8 cellular contexts compared by ENCODE assay signal in the genomic region with DNA sequence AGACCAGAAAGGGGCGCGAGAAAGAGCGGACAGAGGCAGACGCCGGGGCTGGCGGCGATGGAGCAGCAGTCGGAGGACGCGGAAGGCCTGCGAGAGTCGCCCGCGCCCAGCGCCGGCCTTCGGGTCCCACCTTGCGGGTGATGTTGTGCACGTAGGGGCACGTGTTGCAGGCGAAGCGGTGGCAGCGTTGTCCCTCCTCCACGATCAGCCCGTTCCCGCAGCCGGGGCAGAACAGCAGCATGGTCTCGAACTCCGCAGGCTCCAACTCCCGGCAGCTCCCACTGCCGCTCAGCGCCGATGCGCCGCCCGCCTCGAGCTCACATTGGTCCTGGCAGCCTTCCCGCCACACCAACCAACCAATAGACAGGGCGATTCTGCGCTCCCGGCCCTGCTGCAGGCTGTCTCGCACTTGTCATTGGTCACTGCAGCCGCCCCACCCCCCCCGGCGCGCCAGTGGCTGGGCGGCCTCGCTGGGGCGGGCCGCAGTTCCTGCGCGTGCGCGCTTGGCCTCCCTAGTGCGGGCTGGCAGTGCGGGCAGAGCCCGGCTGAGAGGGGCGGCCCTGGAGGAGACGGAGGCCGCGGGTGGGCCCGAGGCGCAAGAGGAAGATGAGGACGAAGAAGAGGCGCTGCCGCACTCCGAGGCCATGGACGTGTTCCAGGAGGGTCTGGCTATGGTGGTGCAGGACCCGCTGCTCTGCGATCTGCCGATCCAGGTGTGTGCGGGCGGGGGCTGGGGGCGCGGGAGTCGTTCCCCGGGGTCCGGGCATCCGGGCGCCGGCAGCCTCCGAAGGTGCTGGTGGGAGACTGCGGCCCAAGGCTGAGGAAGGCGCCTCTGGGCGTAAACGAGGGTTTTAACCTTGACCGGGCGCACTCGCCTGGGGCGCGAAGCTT. TPM values are rescaled to one million over a fixed set of nuclear protein-coding genes. Genes with fewer than 3 reads are reported as not detected.
DNase-seq lines count a peak whose midpoint lies in the region; ATAC-seq, FAIRE-seq and TF ChIP-seq lines count a peak whose summit lies in the region.

POLR3K (minus strand) TSS at position 263 of the 891 bp plus-strand sequence; CDS start at position 241, 22 bp downstream.
SNRNP25 (plus strand) TSS at position 483 of the 891 bp plus-strand sequence; CDS start at position 672, 189 bp downstream.

- H3K36me3 Mint-ChIP-seq in activated T-helper 2 cell treated with anti-CD3 and anti-CD28 coated beads, Interferon-gamma antibody, Interleukin-2, Interleukin-4, amounts not matched to agents 10 μg/mL and 5 μg/mL and 100 μg/mL, durations not matched to agents 14 hours and 24 hours and 36 hours (ENCODE audit: low read depth), result peaks cover 43% of the 10 kb centered on the region
- H3K36me3 Mint-ChIP-seq in nephron progenitor cell (ENCODE audit: low read depth), result peaks cover 52% of the 10 kb centered on the region
- H3K36me3 Mint-ChIP-seq in stimulated activated naive CD8-positive, alpha-beta T cell treated with anti-CD3 and anti-CD28 coated beads, Interleukin-15, Interleukin-2, amounts not matched to agents 100 ng/mL and 50 ng/mL, for 24 hours (ENCODE audit: low read depth), result peaks cover 29% of the 10 kb centered on the region

- peak; percentile 80 for FAIRE-seq in H54 (lab: Jason Lieb, UNC)

- H3K9me3 ChIP-seq in Loucy (ENCODE audit: insufficient read depth, low read depth, low read length) (no peaks in the 10 kb centered on the region), RWPE2 (ENCODE audit: severe bottlenecking) (no peaks in the 10 kb centered on the region)

- H3K27me3 Mint-ChIP-seq in activated T-helper 2 cell treated with anti-CD3 and anti-CD28 coated beads, Interferon-gamma antibody, Interleukin-2, Interleukin-4, amounts not matched to agents 10 μg/mL and 5 μg/mL and 100 μg/mL, durations not matched to agents 14 hours and 24 hours and 36 hours (ENCODE audit: low read depth), result no peaks in the 10 kb centered on the region
- no peaks in the 10 kb centered on the region for H3K27me3 Mint-ChIP-seq in nephron progenitor cell (ENCODE audit: low read depth, poor library complexity)
- H3K27me3 Mint-ChIP-seq in stimulated activated naive CD8-positive, alpha-beta T cell treated with anti-CD3 and anti-CD28 coated beads, Interleukin-15, Interleukin-2, amounts not matched to agents 100 ng/mL and 50 ng/mL, for 24 hours, result no peaks in the 10 kb centered on the region

- no peaks in the 10 kb centered on the region for H3K9me2 ChIP-seq in Loucy (replicated peaks; ENCODE audit: low read depth, low read length)

- no peaks in the 10 kb centered on the region for H3F3A ChIP-seq in Loucy (ENCODE audit: low read depth)

- peak within 1 kb of the TSS; percentile 68 for H3K27ac ChIP-seq in RWPE2 (ENCODE audit: poor library complexity, severe bottlenecking)

- H3K36me3 ChIP-seq in Loucy (ENCODE audit: insufficient read depth, low read length) (no peaks in the 10 kb centered on the region), RWPE2 (ENCODE audit: low read depth) (peaks cover 37% of the 10 kb centered on the region)

- H3K4me2 ChIP-seq in Loucy (ENCODE audit: low read depth, low read length, poor library complexity, severe bottlenecking), result peak within 1 kb of the TSS; percentile 75

- H3K27me3 ChIP-seq in Loucy (ENCODE audit: insufficient read depth, low read length, poor library complexity, severe bottlenecking) (no peaks in the 10 kb centered on the region), RWPE2 (ENCODE audit: insufficient read depth, poor library complexity, severe bottlenecking) (no peaks in the 10 kb centered on the region)

- peak; percentile 96 for ATAC-seq in RWPE2 (ENCODE audit: low read depth)

- H3K4me3 ChIP-seq in Loucy (ENCODE audit: low read length, poor library complexity, severe bottlenecking), result peak within 1 kb of the TSS; percentile 91
- peak within 1 kb of the TSS; percentile 61 for H3K4me3 ChIP-seq in RWPE2 (ENCODE audit: severe bottlenecking)
- H3K4me3 ChIP-seq in fibroblast of the aortic adventitia (ENCODE audit: low read depth, low read length), result peak within 1 kb of the TSS; percentile 87

- TF ChIP-seq CTCF in Loucy (conservative IDR thresholded peaks at IDR 0.05; ENCODE audit: low read length) (no peak), RWPE2 (IDR thresholded peaks at IDR 0.05; ENCODE audit: poor library complexity, severe bottlenecking) (no peak), fibroblast of the aortic adventitia (IDR thresholded peaks at IDR 0.05; ENCODE audit: insufficient read depth, low read length) (no peak), nephron progenitor cell (IDR thresholded peaks at IDR 0.05) (no peak)

- H3K4me1 ChIP-seq in Loucy (ENCODE audit: insufficient read depth, low read length, poor library complexity, severe bottlenecking) (peaks cover 35% of the 10 kb centered on the region), RWPE2 (ENCODE audit: insufficient read depth, poor library complexity, severe bottlenecking) (no peaks in the 10 kb centered on the region)

- peaks cover 22% of the 10 kb centered on the region; the same call in 1 of the 2 replicates for H3K79me2 ChIP-seq in Loucy (ENCODE audit: insufficient read depth, low read length)

- peak; percentile 99 for DNase-seq in ELF-1 (ENCODE audit: low read depth, low spot score)
- peak; percentile 99 for DNase-seq in H54 (ENCODE audit: insufficient read length, low spot score)
- DNase-seq in RWPE2 (ENCODE audit: low spot score), result peak; percentile 99
- DNase-seq in activated T-helper 2 cell treated with anti-CD3 and anti-CD28 coated beads, Interferon-gamma antibody, Interleukin-2, Interleukin-4, amounts not matched to agents 10 μg/mL and 5 μg/mL and 100 μg/mL, durations not matched to agents 14 hours and 24 hours and 36 hours (ENCODE audit: low spot score), result peak; percentile 96
- DNase-seq in fibroblast of the aortic adventitia (ENCODE audit: low read depth), result peak; percentile 97
- peak; percentile 97 for DNase-seq in nephron progenitor cell

- H3K4me1 Mint-ChIP-seq in activated T-helper 2 cell treated with anti-CD3 and anti-CD28 coated beads, Interferon-gamma antibody, Interleukin-2, Interleukin-4, amounts not matched to agents 10 μg/mL and 5 μg/mL and 100 μg/mL, durations not matched to agents 14 hours and 24 hours and 36 hours (ENCODE audit: low read depth), result peaks cover 20% of the 10 kb centered on the region
- peaks cover 39% of the 10 kb centered on the region for H3K4me1 Mint-ChIP-seq in nephron progenitor cell
- peaks cover 37% of the 10 kb centered on the region for H3K4me1 Mint-ChIP-seq in stimulated activated naive CD8-positive, alpha-beta T cell treated with anti-CD3 and anti-CD28 coated beads, Interleukin-15, Interleukin-2, amounts not matched to agents 100 ng/mL and 50 ng/mL, for 24 hours (ENCODE audit: low read depth)

- H2AFZ ChIP-seq in Loucy (ENCODE audit: low read length), result peak within 1 kb of the TSS; percentile 93

- H3K27ac Mint-ChIP-seq in activated T-helper 2 cell treated with anti-CD3 and anti-CD28 coated beads, Interferon-gamma antibody, Interleukin-2, Interleukin-4, amounts not matched to agents 10 μg/mL and 5 μg/mL and 100 μg/mL, durations not matched to agents 14 hours and 24 hours and 36 hours, result peak within 1 kb of the TSS; percentile 85
- H3K27ac Mint-ChIP-seq in nephron progenitor cell, result peak within 1 kb of the TSS; percentile 99
- H3K27ac Mint-ChIP-seq in stimulated activated naive CD8-positive, alpha-beta T cell treated with anti-CD3 and anti-CD28 coated beads, Interleukin-15, Interleukin-2, amounts not matched to agents 100 ng/mL and 50 ng/mL, for 24 hours, result peak within 1 kb of the TSS; percentile 95

- H3K9ac ChIP-seq in Loucy (ENCODE audit: low read depth, low read length, poor library complexity, severe bottlenecking), result peak within 1 kb of the TSS; percentile 93

- peaks cover 9% of the 10 kb centered on the region for H4K20me1 ChIP-seq in Loucy (ENCODE audit: insufficient read depth, low read length, poor library complexity, severe bottlenecking)

- TF ChIP-seq POLR2A in H54 (IDR thresholded peaks at IDR 0.05; ENCODE audit: low read depth, low read length), result peak; percentile 93

- H3K4me3 Mint-ChIP-seq in activated T-helper 2 cell treated with anti-CD3 and anti-CD28 coated beads, Interferon-gamma antibody, Interleukin-2, Interleukin-4, amounts not matched to agents 10 μg/mL and 5 μg/mL and 100 μg/mL, durations not matched to agents 14 hours and 24 hours and 36 hours (ENCODE audit: low read depth), result peak within 1 kb of the TSS; percentile 97
- peak within 1 kb of the TSS; percentile 93 for H3K4me3 Mint-ChIP-seq in nephron progenitor cell
- peak within 1 kb of the TSS; percentile 100 for H3K4me3 Mint-ChIP-seq in stimulated activated naive CD8-positive, alpha-beta T cell treated with anti-CD3 and anti-CD28 coated beads, Interleukin-15, Interleukin-2, amounts not matched to agents 100 ng/mL and 50 ng/mL, for 24 hours

- intact Hi-C loops in activated T-helper 2 cell treated with anti-CD3 and anti-CD28 coated beads, Interferon-gamma antibody, Interleukin-2, Interleukin-4, amounts not matched to agents 10 μg/mL and 5 μg/mL and 100 μg/mL, durations not matched to agents 14 hours and 24 hours and 36 hours (cut with micrococcal nuclease), result loop anchor here (1.0 to 2.0 kb wide), 2 partner anchors 12 to 25 kb away; partner anchors contain the start of gene MPG

- H3K9me3 Mint-ChIP-seq in activated T-helper 2 cell treated with anti-CD3 and anti-CD28 coated beads, Interferon-gamma antibody, Interleukin-2, Interleukin-4, amounts not matched to agents 10 μg/mL and 5 μg/mL and 100 μg/mL, durations not matched to agents 14 hours and 24 hours and 36 hours, result no peaks in the 10 kb centered on the region
- peaks cover 3% of the 10 kb centered on the region for H3K9me3 Mint-ChIP-seq in nephron progenitor cell
- H3K9me3 Mint-ChIP-seq in stimulated activated naive CD8-positive, alpha-beta T cell treated with anti-CD3 and anti-CD28 coated beads, Interleukin-15, Interleukin-2, amounts not matched to agents 100 ng/mL and 50 ng/mL, for 24 hours, result no peaks in the 10 kb centered on the region

RNA-seq across cellular contexts. Expression of gene POLR3K, which starts in this region (rescaled TPM):
- 64.8 and 67.3 TPM in 2 replicates for total RNA-seq in activated T-helper 2 cell treated with anti-CD3 and anti-CD28 coated beads, Interferon-gamma antibody, Interleukin-2, Interleukin-4, amounts not matched to agents 10 μg/mL and 5 μg/mL and 100 μg/mL, durations not matched to agents 14 hours and 24 hours and 36 hours
- total RNA-seq in fibroblast of the aortic adventitia (ENCODE audit: low replicate concordance), result 5.1 and 6.1 TPM in 2 replicates

RNA-seq across cellular contexts. Expression of gene SNRNP25, which starts in this region (rescaled TPM):
- total RNA-seq in activated T-helper 2 cell treated with anti-CD3 and anti-CD28 coated beads, Interferon-gamma antibody, Interleukin-2, Interleukin-4, amounts not matched to agents 10 μg/mL and 5 μg/mL and 100 μg/mL, durations not matched to agents 14 hours and 24 hours and 36 hours, result 77.5 and 83.1 TPM in 2 replicates
- 11.8 and 15.8 TPM in 2 replicates for total RNA-seq in fibroblast of the aortic adventitia (ENCODE audit: low replicate concordance)

Comparison
In these comparisons a context has a peak if more than half of its experiments do, and no peak if none do; other contexts are left out.
1. Peak in every context shown above with its lines: DNase-seq, ATAC-seq, H3K4me3 ChIP-seq and H3K27ac ChIP-seq.